Comparison of ENCODE assay signal across 10 cellular contexts in genomic region chr9:335373-335772, GRCh38.
"Had no signal": no experiment of that assay in that cellular context is flagged by ENCODE, and none has a peak within 500 bp of the region (broad histone marks: within the 10 kb centered on the region; RNA-seq: fewer than 3 reads in every experiment).

No MANE protein-coding gene starts in this region.

- H3K27ac ChIP-seq: dorsolateral prefrontal cortex, esophagus muscularis mucosa, right atrium auricular region, SK-N-MC, skin epidermis, tibial nerve had no signal

- H3K4me1 ChIP-seq: right atrium auricular region, tibial nerve had no signal

- ATAC-seq: activated CD4-positive, CD25-positive, alpha-beta regulatory T cell treated with anti-CD3 and anti-CD28 coated beads, Interleukin-2, amount 50 U/mL, for 24 hours had no signal

- H3K27me3 ChIP-seq: esophagus muscularis mucosa, right atrium auricular region, tibial nerve had no signal

- H3K36me3 ChIP-seq: right atrium auricular region, tibial nerve had no signal

- DNase-seq: dorsolateral prefrontal cortex; glutamatergic neuron; posterior cingulate gyrus; stimulated activated CD4-positive, alpha-beta T cell treated with anti-CD3 and anti-CD28 coated beads, Interleukin-4, amount 100 ng/mL, for 4 hours had no signal

- H3K9me3 ChIP-seq: esophagus muscularis mucosa, right atrium auricular region, tibial nerve had no signal

- H3K4me3 ChIP-seq: dorsolateral prefrontal cortex, esophagus muscularis mucosa, right atrium auricular region, SK-N-MC, skin epidermis, tibial nerve had no signal
